Comparison of ENCODE assay signal across 11 cellular contexts in genomic region chr1:199490804-199491527, GRCh38.
DNase-seq lines count a peak whose midpoint lies in the region; ATAC-seq, FAIRE-seq and TF ChIP-seq lines count a peak whose summit lies in the region.
"Had no signal": no experiment of that assay in that cellular context is flagged by ENCODE, and none has a peak within 500 bp of the region (broad histone marks: within the 10 kb centered on the region; RNA-seq: fewer than 3 reads in every experiment).

No MANE protein-coding gene starts in this region.

- H3K4me3 ChIP-seq in BJ (ENCODE audit: low read depth, low read length) (no peak overlapping the region), colonic mucosa (no peak overlapping the region), transverse colon (no peak overlapping the region)
- H3K4me3 ChIP-seq: sigmoid colon had no signal

- in situ Hi-C loops in transverse colon (cut with MboI; ENCODE audit: low pct_ligation_motif_present in 1 of 4, low pct_unique_long_range_greater_than_20kb in 1 of 4, low sequenced_read_pairs in 3 of 4): no loop called here

- H3K9me3 ChIP-seq in colonic mucosa (no peaks in the 10 kb centered on the region), transverse colon (peaks cover 0 to 3% of the 10 kb centered on the region in 2 donors)

- H3K27ac ChIP-seq in colonic mucosa: no peak overlapping the region
- H3K27ac ChIP-seq in transverse colon: no peak overlapping the region
- H3K27ac ChIP-seq: sigmoid colon had no signal

- intact Hi-C loops in colonic mucosa (cut with DNase I) (no loop called here), transverse colon (cut with DNase I; ENCODE audit: low total_unique reads) (no loop called here)

- no peak for TF ChIP-seq POLR2A in transverse colon (IDR thresholded peaks at IDR 0.05)

- FAIRE-seq in HTR-8/SVneo (lab: Jason Lieb, UNC): no peak

- CTCF ChIA-PET in BJ (lab: Yijun Ruan, JAX): no interaction called here

- H3K36me3 ChIP-seq in BJ (ENCODE audit: control insufficient read depth, insufficient read depth, low read length): no peaks in the 10 kb centered on the region
- H3K36me3 ChIP-seq in colonic mucosa: no peaks in the 10 kb centered on the region
- no peaks in the 10 kb centered on the region for H3K36me3 ChIP-seq in transverse colon
- H3K36me3 ChIP-seq: sigmoid colon had no signal

- no peak overlapping the region for H3K27ac Mint-ChIP-seq in natural killer cell treated with Interleukin-12 subunit alpha and Interleukin-12 subunit beta and Interleukin-15 and Interleukin-18, amount 100 ng/mL, for 72 hours
- H3K27ac Mint-ChIP-seq: CD8-positive, alpha-beta T cell had no signal

- no peaks in the 10 kb centered on the region for H3K4me1 Mint-ChIP-seq in natural killer cell treated with Interleukin-12 subunit alpha and Interleukin-12 subunit beta and Interleukin-15 and Interleukin-18, amount 100 ng/mL, for 72 hours (ENCODE audit: low read depth in 2 of 2)

- no peak overlapping the region for H3K9ac ChIP-seq in colonic mucosa (ENCODE audit: low read depth in 2 of 2, low read length in 2 of 2)

- peak; percentile 12 for DNase-seq in BJ (ENCODE audit: low read depth)
- DNase-seq in HTR-8/SVneo (ENCODE audit: insufficient read length, low spot score): peak; percentile 47
- peak; percentile 23 for DNase-seq in amniotic stem cell (lab: John Stamatoyannopoulos, UW)
- DNase-seq in iPS-NIHi7 (ENCODE audit: extremely low spot score): peak; percentile 18
- no peak for DNase-seq in NCI-H774 (lab: John Stamatoyannopoulos, UW)
- DNase-seq in colonic mucosa: no peak
- DNase-seq in natural killer cell treated with Interleukin-12 subunit alpha and Interleukin-12 subunit beta and Interleukin-15 and Interleukin-18, amount 100 ng/mL, for 72 hours (ENCODE audit: low spot score): no peak
- no peak for DNase-seq in transverse colon
- DNase-seq: CD8-positive, alpha-beta T cell; sigmoid colon; stimulated activated CD8-positive, alpha-beta memory T cell treated with anti-CD3 and anti-CD28 coated beads, Interleukin-4, amount 100 ng/mL, for 48 hours had no signal

- H3K4me1 ChIP-seq in colonic mucosa (no peaks in the 10 kb centered on the region), transverse colon (no peaks in the 10 kb centered on the region)
- H3K4me1 ChIP-seq: sigmoid colon had no signal

- WGBS in transverse colon (ENCODE audit: low coverage in 1 of 2), 2 donors: 85 to 100% methylated on average over 1 to 2 of the region's 2 CpGs

- POLR2A ChIA-PET in BJ (lab: Charles Lee): no interaction called here

- no peak for ATAC-seq in natural killer cell treated with Interleukin-12 subunit alpha and Interleukin-12 subunit beta and Interleukin-15 and Interleukin-18, amount 100 ng/mL, for 72 hours
- ATAC-seq: CD8-positive, alpha-beta T cell had no signal

- H3K27me3 ChIP-seq in BJ (ENCODE audit: control insufficient read depth, insufficient read depth, low read length) (no peaks in the 10 kb centered on the region), colonic mucosa (no peaks in the 10 kb centered on the region), transverse colon (no peaks in the 10 kb centered on the region)
- H3K27me3 ChIP-seq: sigmoid colon had no signal

- peaks cover 7% of the 10 kb centered on the region for H3K9me3 Mint-ChIP-seq in natural killer cell treated with Interleukin-12 subunit alpha and Interleukin-12 subunit beta and Interleukin-15 and Interleukin-18, amount 100 ng/mL, for 72 hours

- peaks cover 3 to 18% of the 10 kb centered on the region in 2 donors for H3K27me3 Mint-ChIP-seq in natural killer cell treated with Interleukin-12 subunit alpha and Interleukin-12 subunit beta and Interleukin-15 and Interleukin-18, amount 100 ng/mL, for 72 hours

- no peak overlapping the region for H3K4me3 Mint-ChIP-seq in natural killer cell treated with Interleukin-12 subunit alpha and Interleukin-12 subunit beta and Interleukin-15 and Interleukin-18, amount 100 ng/mL, for 72 hours
- H3K4me3 Mint-ChIP-seq: CD8-positive, alpha-beta T cell had no signal

- TF ChIP-seq CTCF in BJ (IDR thresholded peaks at IDR 0.05; ENCODE audit: insufficient read depth, low read depth, low read length) (no peak), colonic mucosa (IDR thresholded peaks at IDR 0.05) (no peak), transverse colon (IDR thresholded peaks at IDR 0.05) (no peak)

- no peak for TF ChIP-seq EP300 in transverse colon (IDR thresholded peaks at IDR 0.05; ENCODE audit: low read depth)

- peaks cover 11% of the 10 kb centered on the region for H3K36me3 Mint-ChIP-seq in natural killer cell treated with Interleukin-12 subunit alpha and Interleukin-12 subunit beta and Interleukin-15 and Interleukin-18, amount 100 ng/mL, for 72 hours

Comparison
In these comparisons a context has a peak if more than half of its experiments do, and no peak if none do; other contexts are left out.
1. DNase-seq: peak in BJ (single experiment), HTR-8/SVneo (single experiment), amniotic stem cell (single experiment) and iPS-NIHi7 (single experiment); none in NCI-H774 (single experiment), colonic mucosa (single experiment), natural killer cell treated with Interleukin-12 subunit alpha and Interleukin-12 subunit beta and Interleukin-15 and Interleukin-18, amount 100 ng/mL, for 72 hours (single experiment) and transverse colon (single experiment).